15 cellular contexts compared by ENCODE assay signal in genomic region chr22:49712195-49712791, GRCh38.
DNase-seq lines count a peak whose midpoint lies in the region; ATAC-seq and TF ChIP-seq lines count a peak whose summit lies in the region.
"Had no signal": no experiment of that assay in that cellular context is flagged by ENCODE, and none has a peak within 500 bp of the region (broad histone marks: within the 10 kb centered on the region; RNA-seq: fewer than 3 reads in every experiment).

No MANE protein-coding gene starts in this region.

- H3K79me2 ChIP-seq in PC-3 (ENCODE audit: low read length): no peaks in the 10 kb centered on the region

- H3K27me3 Mint-ChIP-seq in activated CD4-positive, alpha-beta T cell treated with anti-CD3 and anti-CD28 coated beads for 36 hours: peaks cover 25% of the 10 kb centered on the region

- intact Hi-C loops in activated CD4-positive, alpha-beta T cell treated with anti-CD3 and anti-CD28 coated beads for 36 hours (cut with DNase I, micrococcal nuclease): no loop called here
- intact Hi-C loops in PC-3 (cut with micrococcal nuclease): no loop called here

- no peak overlapping the region for H3K27ac ChIP-seq in PC-3 (ENCODE audit: low read length)
- H3K27ac ChIP-seq: suprapubic skin had no signal

- H3K9me3 ChIP-seq in PC-3 (ENCODE audit: low read length): no peaks in the 10 kb centered on the region

- H3K36me3 Mint-ChIP-seq in activated CD4-positive, alpha-beta T cell treated with anti-CD3 and anti-CD28 coated beads for 36 hours (ENCODE audit: low read depth): no peaks in the 10 kb centered on the region
- H3K36me3 Mint-ChIP-seq: CD4-positive, CD25-positive, alpha-beta regulatory T cell had no signal

- no peak overlapping the region for H3K27ac Mint-ChIP-seq in activated CD4-positive, alpha-beta T cell treated with anti-CD3 and anti-CD28 coated beads for 36 hours
- H3K27ac Mint-ChIP-seq: activated T-cell treated with anti-CD3 and anti-CD28 coated beads, Interleukin-2, amount 50 U/mL, for 24 hours; CD4-positive, CD25-positive, alpha-beta regulatory T cell; T-helper 1 cell treated with Interleukin-12 subunit alpha and Interleukin-12 subunit beta and Interleukin-4 antibody, amounts not matched to agents 30 μg/mL and 1 μg/mL, for 36 hours had no signal

- H3K9ac ChIP-seq in PC-3 (ENCODE audit: low read length): no peak overlapping the region

- H4K20me1 ChIP-seq in PC-3 (ENCODE audit: low read length): no peaks in the 10 kb centered on the region

- H3F3A ChIP-seq in PC-3 (ENCODE audit: low read length, unreplicated experiment): no peaks in the 10 kb centered on the region

- H2AFZ ChIP-seq in PC-3 (ENCODE audit: low read length): no peak overlapping the region

- DNase-seq in activated CD4-positive, alpha-beta T cell treated with anti-CD3 and anti-CD28 coated beads for 36 hours: peak; percentile 34
- DNase-seq in activated CD4-positive, alpha-beta T cell treated with anti-CD3 and anti-CD28 coated beads, Interleukin-2, amount 50 U/mL, for 48 hours: no peak
- DNase-seq in PC-3 (peak; percentile 4), iPS-NIHi11 (ENCODE audit: low spot score) (peak; percentile 92), retina (peak; percentile 52), GDM1 (lab: John Stamatoyannopoulos, UW) (no peak), NCI-H1048 (lab: John Stamatoyannopoulos, UW) (no peak), SKM-1 (lab: John Stamatoyannopoulos, UW; ENCODE audit: unreplicated experiment) (no peak)
- DNase-seq: 8988T; activated T-cell treated with anti-CD3 and anti-CD28 coated beads, Interleukin-2, amount 50 U/mL, for 24 hours; CD4-positive, CD25-positive, alpha-beta regulatory T cell; NCI-H2107; NCI-H774 had no signal

- H3K4me1 Mint-ChIP-seq in activated CD4-positive, alpha-beta T cell treated with anti-CD3 and anti-CD28 coated beads for 36 hours: no peaks in the 10 kb centered on the region
- H3K4me1 Mint-ChIP-seq: CD4-positive, CD25-positive, alpha-beta regulatory T cell had no signal

- peaks cover 8% of the 10 kb centered on the region for H3K9me3 Mint-ChIP-seq in activated CD4-positive, alpha-beta T cell treated with anti-CD3 and anti-CD28 coated beads for 36 hours (ENCODE audit: low read depth)
- H3K9me3 Mint-ChIP-seq: T-helper 1 cell treated with Interleukin-12 subunit alpha and Interleukin-12 subunit beta and Interleukin-4 antibody, amounts not matched to agents 30 μg/mL and 1 μg/mL, for 36 hours had no signal

- H3K4me3 ChIP-seq in PC-3 (ENCODE audit: low read length): no peak overlapping the region
- H3K4me3 ChIP-seq: suprapubic skin had no signal

- CTCF ChIA-PET in activated CD4-positive, alpha-beta T cell treated with anti-CD3 and anti-CD28 coated beads for 36 hours (lab: Charles Lee): interaction anchor here (0.7 kb wide), 1 partner anchor 18 kb away, joined by 3 read pairs; no protein-coding TSS in a partner anchor
- CTCF ChIA-PET in PC-3 (lab: Charles Lee): no interaction called here

- peaks cover 28% of the 10 kb centered on the region for H3K27me3 ChIP-seq in PC-3 (ENCODE audit: low read length)

- no peak for TF ChIP-seq CTCF in PC-3 (conservative IDR thresholded peaks at IDR 0.05; ENCODE audit: low read depth, low read length)

- no TSS peak for BruUV-seq in PC-3 (replicated peaks; lab: Mats Ljungman, UMichigan)

- no peaks in the 10 kb centered on the region for H3K36me3 ChIP-seq in PC-3 (ENCODE audit: low read depth, low read length)
- H3K36me3 ChIP-seq: suprapubic skin had no signal

- no peak for ATAC-seq in activated CD4-positive, alpha-beta T cell treated with anti-CD3 and anti-CD28 coated beads for 36 hours
- no peak for ATAC-seq in PC-3

- no peaks in the 10 kb centered on the region for H3K4me1 ChIP-seq in PC-3 (ENCODE audit: insufficient read depth, low read length)
- H3K4me1 ChIP-seq: suprapubic skin had no signal

- H3K4me2 ChIP-seq in PC-3 (ENCODE audit: low read length): no peak overlapping the region

- POLR2A ChIA-PET in activated CD4-positive, alpha-beta T cell treated with anti-CD3 and anti-CD28 coated beads for 36 hours (lab: Charles Lee): no interaction called here
- POLR2A ChIA-PET in PC-3 (lab: Charles Lee; ENCODE audit: unreplicated experiment): no interaction called here

- H3K9me2 ChIP-seq in PC-3 (replicated peaks; ENCODE audit: low read length): no peaks in the 10 kb centered on the region

- no peak overlapping the region for H3K4me3 Mint-ChIP-seq in activated CD4-positive, alpha-beta T cell treated with anti-CD3 and anti-CD28 coated beads for 36 hours
- H3K4me3 Mint-ChIP-seq: activated T-cell treated with anti-CD3 and anti-CD28 coated beads, Interleukin-2, amount 50 U/mL, for 24 hours; CD4-positive, CD25-positive, alpha-beta regulatory T cell; T-helper 1 cell treated with Interleukin-12 subunit alpha and Interleukin-12 subunit beta and Interleukin-4 antibody, amounts not matched to agents 30 μg/mL and 1 μg/mL, for 36 hours had no signal

Comparison
In these comparisons a context has a peak if more than half of its experiments do, and no peak if none do; other contexts are left out.
1. DNase-seq: peak in activated CD4-positive, alpha-beta T cell treated with anti-CD3 and anti-CD28 coated beads for 36 hours (single experiment), PC-3 (single experiment), iPS-NIHi11 (single experiment) and retina (single experiment); none in activated CD4-positive, alpha-beta T cell treated with anti-CD3 and anti-CD28 coated beads, Interleukin-2, amount 50 U/mL, for 48 hours (0 of 2), GDM1 (single experiment), NCI-H1048 (single experiment) and SKM-1 (single experiment).